8 cellular contexts compared by ENCODE assay signal in the genomic region with DNA sequence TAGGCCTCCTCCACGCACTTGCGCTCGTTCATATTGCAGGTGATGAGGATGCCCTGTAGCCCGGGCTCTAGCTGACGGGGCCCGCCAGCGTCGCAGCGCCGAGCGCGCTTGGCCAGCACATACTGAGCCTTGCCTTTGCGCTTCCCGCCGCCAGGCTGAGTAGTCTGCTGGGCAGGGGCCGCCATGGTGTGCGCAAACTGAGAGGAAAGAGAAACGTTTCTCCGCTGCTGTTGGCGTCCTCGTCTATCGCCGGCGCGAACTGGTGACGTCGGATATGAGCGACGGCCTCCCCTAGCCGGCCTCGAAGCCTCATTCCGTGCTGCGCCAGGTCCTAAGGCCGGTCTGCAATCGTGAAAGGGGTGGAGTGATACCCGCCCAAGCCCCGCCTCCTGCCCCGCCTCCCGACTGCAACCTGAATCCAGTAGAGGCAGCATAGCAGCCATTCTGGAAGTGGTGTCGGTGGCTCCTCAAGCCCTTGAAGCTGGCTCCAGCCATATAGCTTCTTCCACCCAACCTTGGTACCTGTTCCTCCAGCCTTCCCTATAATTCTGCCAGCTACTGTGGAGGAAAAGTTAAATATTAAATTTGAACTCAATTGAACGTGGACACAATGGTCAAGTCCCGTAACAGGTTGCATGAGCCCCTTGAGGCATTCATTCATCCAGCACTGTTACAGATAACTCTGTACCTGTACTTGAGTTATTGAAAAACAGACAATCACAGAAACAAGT. TPM values are rescaled to one million over a fixed set of nuclear protein-coding genes. Genes with fewer than 3 reads are reported as not detected.
DNase-seq lines count a peak whose midpoint lies in the region; ATAC-seq lines count a peak whose summit lies in the region.

THUMPD1 (minus strand) TSS at position 264 of the 731 bp plus-strand sequence; CDS start at position 185, 79 bp downstream.

- peak within 1 kb of the TSS; percentile 97 for H3K27ac Mint-ChIP-seq in activated CD8-positive, alpha-beta memory T cell treated with anti-CD3 and anti-CD28 coated beads, Interleukin-2, amount 10 ng/mL, durations not matched to agents 7 days and 5 days

- H3K9me3 ChIP-seq in endocrine pancreas (ENCODE audit: control insufficient read depth, low read length) = no peaks in the 10 kb centered on the region

- in situ Hi-C loops in Caki2 (cut with HindIII; ENCODE audit: low pct_unique_long_range_greater_than_20kb, low sequenced_read_pairs) = no loop called here

- H3K36me3 Mint-ChIP-seq in activated CD8-positive, alpha-beta memory T cell treated with anti-CD3 and anti-CD28 coated beads, Interleukin-2, amount 10 ng/mL, durations not matched to agents 7 days and 5 days = peaks cover 12% of the 10 kb centered on the region

- H3K27me3 ChIP-seq in endocrine pancreas (ENCODE audit: control insufficient read depth, insufficient read depth, low read length) = no peaks in the 10 kb centered on the region

- CTCF ChIA-PET in activated CD8-positive, alpha-beta memory T cell treated with anti-CD3 and anti-CD28 coated beads, Interleukin-2, amount 10 ng/mL, durations not matched to agents 7 days and 5 days (lab: Charles Lee) = interaction anchor here (0.6 to 2.0 kb wide), 7 partner anchors 11 to 1187 kb away, joined by 3 to 7 read pairs (median 4); partner anchors contain the start of genes ACSM3, ERI2, LDAF1 and REXO5

- peak within 1 kb of the TSS; percentile 83 for H3K4me3 ChIP-seq in endocrine pancreas (ENCODE audit: control insufficient read depth, insufficient read depth, low read length)

- H3K27me3 Mint-ChIP-seq in activated CD8-positive, alpha-beta memory T cell treated with anti-CD3 and anti-CD28 coated beads, Interleukin-2, amount 10 ng/mL, durations not matched to agents 7 days and 5 days = no peaks in the 10 kb centered on the region

- H3K9me3 Mint-ChIP-seq in activated CD8-positive, alpha-beta memory T cell treated with anti-CD3 and anti-CD28 coated beads, Interleukin-2, amount 10 ng/mL, durations not matched to agents 7 days and 5 days (ENCODE audit: low read depth) = no peaks in the 10 kb centered on the region

- H3K4me3 Mint-ChIP-seq in activated CD8-positive, alpha-beta memory T cell treated with anti-CD3 and anti-CD28 coated beads, Interleukin-2, amount 10 ng/mL, durations not matched to agents 7 days and 5 days = peak within 1 kb of the TSS; percentile 93

- H3K4me1 Mint-ChIP-seq in activated CD8-positive, alpha-beta memory T cell treated with anti-CD3 and anti-CD28 coated beads, Interleukin-2, amount 10 ng/mL, durations not matched to agents 7 days and 5 days = peaks cover 22% of the 10 kb centered on the region

- no peaks in the 10 kb centered on the region for H3K4me1 ChIP-seq in endocrine pancreas (ENCODE audit: control insufficient read depth, insufficient read depth, low read length)

- peaks cover 3% of the 10 kb centered on the region for H3K36me3 ChIP-seq in endocrine pancreas (ENCODE audit: control insufficient read depth, insufficient read depth, low read length)

- peak; percentile 92 for DNase-seq in Caki2 (ENCODE audit: low read depth)
- peak in 75 of 76 experiments; percentile 54 to 97 (median 92) for DNase-seq in HUDEP-2 (lab: John Stamatoyannopoulos, UW; ENCODE audit: unreplicated experiment in 76 of 76)
- DNase-seq in NOMO-1 treated with dmso at 0.1 percent for 144 hours (lab: John Stamatoyannopoulos, UW; ENCODE audit: unreplicated experiment) = peak; percentile 91
- DNase-seq in activated CD8-positive, alpha-beta memory T cell treated with anti-CD3 and anti-CD28 coated beads, Interleukin-2, amount 10 ng/mL, durations not matched to agents 7 days and 5 days = peak; percentile 99
- peak; percentile 97 for DNase-seq in mesenteric fat pad (ENCODE audit: low spot score)
- peak; percentile 97 for DNase-seq in stimulated activated CD8-positive, alpha-beta memory T cell treated with anti-CD3 and anti-CD28 coated beads, Interleukin-15, amount 100 ng/mL, for 1 hour (ENCODE audit: low read depth)

- H3K9ac ChIP-seq in endocrine pancreas (ENCODE audit: control insufficient read depth, insufficient read depth, low read length) = peak within 1 kb of the TSS; percentile 80

- ATAC-seq in GM21381 (IDR thresholded peaks at IDR 0.05; ENCODE audit: unreplicated experiment) = peak; percentile 84
- ATAC-seq in activated CD8-positive, alpha-beta memory T cell treated with anti-CD3 and anti-CD28 coated beads, Interleukin-2, amount 10 ng/mL, durations not matched to agents 7 days and 5 days = peak; percentile 96

RNA-seq across cellular contexts. Expression of gene THUMPD1, which starts in this region (rescaled TPM):
- total RNA-seq in Caki2 (2014; rRNA removed; shearing (Covaris generic); ENCODE audit: low replicate concordance) = 26.5 and 54.0 TPM in 2 replicates
- total RNA-seq in activated CD8-positive, alpha-beta memory T cell treated with anti-CD3 and anti-CD28 coated beads, Interleukin-2, amount 10 ng/mL, durations not matched to agents 7 days and 5 days = 10 to 100 TPM; 38.5 to 43.7 TPM
- total RNA-seq in mesenteric fat pad = 26.1 TPM

Comparison
In these comparisons a context has a peak if more than half of its experiments do, and no peak if none do; other contexts are left out.
1. Peak in every context shown above with its lines: DNase-seq, ATAC-seq and H3K4me3 ChIP-seq.